11 cellular contexts compared by ENCODE assay signal in the genomic region with DNA sequence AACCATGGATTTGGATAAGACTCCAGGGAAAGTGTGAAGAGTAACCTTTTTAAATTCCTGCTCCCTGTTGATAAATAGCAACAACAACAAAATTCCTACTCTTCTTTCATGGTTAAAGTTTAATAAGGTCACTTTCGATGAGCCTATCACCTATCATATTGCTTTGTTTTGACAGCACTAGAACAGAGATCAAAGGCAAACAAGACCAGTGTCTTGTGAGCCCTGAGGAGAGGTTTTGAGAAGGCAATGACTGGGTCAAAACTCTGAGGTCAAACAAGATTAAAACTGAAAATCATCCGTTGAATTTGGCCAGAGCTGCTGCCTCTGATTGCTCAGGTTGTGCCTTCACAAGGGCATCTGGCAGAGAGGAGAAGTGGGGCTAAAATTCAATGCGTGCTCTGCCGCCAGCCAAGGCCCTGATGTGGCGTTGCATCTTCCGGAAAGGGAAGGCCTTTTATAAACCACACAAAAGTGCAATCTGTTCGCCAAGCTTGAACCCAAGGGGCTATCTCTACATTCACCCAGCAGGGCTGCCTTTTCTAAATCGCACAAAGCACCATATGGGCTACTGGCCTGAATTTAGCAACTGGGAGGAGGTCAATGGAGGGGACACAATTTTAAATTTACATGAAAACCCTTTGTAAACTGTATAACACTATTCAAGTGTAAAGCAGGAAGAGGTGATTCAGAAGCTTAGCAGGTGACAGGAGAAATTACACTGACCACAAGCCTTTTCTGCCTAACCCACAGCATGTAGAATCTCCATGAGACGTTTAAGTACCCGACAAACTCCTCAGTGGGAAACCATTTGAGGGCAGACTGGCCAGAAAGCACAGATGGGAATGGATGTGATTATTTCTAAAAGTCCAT.
A peak's percentile ranks its signal among the peaks of the same experiment; 100 is the strongest.
DNase-seq lines count a peak whose midpoint lies in the region; ATAC-seq and TF ChIP-seq lines count a peak whose summit lies in the region.
"Had no signal": no experiment of that assay in that cellular context is flagged by ENCODE, and none has a peak within 500 bp of the region (broad histone marks: within the 10 kb centered on the region; RNA-seq: fewer than 3 reads in every experiment).

No MANE protein-coding gene starts in this region.

- ATAC-seq in HG03432 (IDR thresholded peaks at IDR 0.05; ENCODE audit: unreplicated experiment): peak; percentile 75
- ATAC-seq in stimulated activated naive CD8-positive, alpha-beta T cell treated with anti-CD3 and anti-CD28 coated beads, Interleukin-15, Interleukin-2, amounts not matched to agents 100 U/mL and 50 U/mL, for 24 hours: no peak
- ATAC-seq in left lobe of liver: no peak
- ATAC-seq: T-cell had no signal

- no peak overlapping the region for H3K4me3 ChIP-seq in astrocyte of the spinal cord (ENCODE audit: low read depth, low read length)
- H3K4me3 ChIP-seq: ascending aorta, BLaER1 had no signal

- peak; percentile 3 for DNase-seq in ELR (ENCODE audit: low read depth)
- peak; percentile 45 for DNase-seq in GM20000 (ENCODE audit: low spot score)
- DNase-seq in astrocyte of the spinal cord (ENCODE audit: low read depth, low spot score): peak; percentile 78
- no peak for DNase-seq in stimulated activated naive CD4-positive, alpha-beta T cell (lab: John Stamatoyannopoulos, UW)
- no peak for DNase-seq in NCI-H146 (lab: John Stamatoyannopoulos, UW)
- no peak for DNase-seq in stimulated activated naive CD8-positive, alpha-beta T cell treated with anti-CD3 and anti-CD28 coated beads, Interleukin-15, Interleukin-2, amounts not matched to agents 100 U/mL and 50 U/mL, for 24 hours
- DNase-seq in left lobe of liver (ENCODE audit: low spot score): no peak

- TF ChIP-seq CTCF in GM20000 (IDR thresholded peaks at IDR 0.05; ENCODE audit: extremely low read depth, missing control alignments) (no peak), astrocyte of the spinal cord (IDR thresholded peaks at IDR 0.05; ENCODE audit: low read depth, low read length) (no peak)

- in situ Hi-C loops in astrocyte of the spinal cord (cut with HindIII; ENCODE audit: low sequenced_read_pairs): no loop called here

Comparison
In these comparisons a context has a peak if more than half of its experiments do, and no peak if none do; other contexts are left out.
1. DNase-seq: peak in ELR (single experiment), GM20000 (single experiment) and astrocyte of the spinal cord (single experiment); none in stimulated activated naive CD4-positive, alpha-beta T cell (0 of 6), NCI-H146 (single experiment), stimulated activated naive CD8-positive, alpha-beta T cell treated with anti-CD3 and anti-CD28 coated beads, Interleukin-15, Interleukin-2, amounts not matched to agents 100 U/mL and 50 U/mL, for 24 hours (single experiment) and left lobe of liver (single experiment).